ENCODE assay signal across 8 cellular contexts in genomic region chr10:119597405-119598186, GRCh38. TPM values are rescaled to one million over a fixed set of nuclear protein-coding genes. Genes with fewer than 3 reads are reported as not detected.
DNase-seq lines count a peak whose midpoint lies in the region; ATAC-seq, FAIRE-seq and TF ChIP-seq lines count a peak whose summit lies in the region.

No MANE protein-coding gene starts in this region.

- no peaks in the 10 kb centered on the region for H3K9me3 ChIP-seq in adipocyte (ENCODE audit: control insufficient read depth, low read length)
- H3K9me3 ChIP-seq in lower lobe of right lung: no peaks in the 10 kb centered on the region
- H3K9me3 ChIP-seq in mucosa of descending colon: peaks cover 3% of the 10 kb centered on the region

- no peaks in the 10 kb centered on the region for H3K27me3 ChIP-seq in adipocyte (replicated peaks; ENCODE audit: control insufficient read depth, insufficient read depth, low read length)
- H3K27me3 ChIP-seq in lower lobe of right lung (ENCODE audit: low read depth): no peaks in the 10 kb centered on the region

- H3K36me3 ChIP-seq in adipocyte (ENCODE audit: control insufficient read depth, insufficient read depth, low read length, severe bottlenecking) (peaks cover 5% of the 10 kb centered on the region), lower lobe of right lung (no peaks in the 10 kb centered on the region), mucosa of descending colon (ENCODE audit: low read depth) (no peaks in the 10 kb centered on the region)

- no peak for ATAC-seq in lower lobe of right lung
- ATAC-seq in mucosa of descending colon: no peak
- ATAC-seq in GM21526 (IDR thresholded peaks at IDR 0.05; ENCODE audit: low FRiP score, unreplicated experiment): no peak

- no peak for FAIRE-seq in RCC 7860 (lab: Jason Lieb, UNC)

- H3K4me3 ChIP-seq in HFF-Myc (replicated peaks; ENCODE audit: low read depth, low read length): peak overlapping the region; percentile 93
- H3K4me3 ChIP-seq in adipocyte (ENCODE audit: low read length): peak overlapping the region; percentile 99
- H3K4me3 ChIP-seq in lower lobe of right lung: peak overlapping the region; percentile 95
- no peak overlapping the region for H3K4me3 ChIP-seq in mucosa of descending colon

- DNase-seq in DMS53 treated with DMSO at 0.1 percent for 48 hours (lab: John Stamatoyannopoulos, UW; ENCODE audit: unreplicated experiment): peak; percentile 53
- no peak for DNase-seq in HFF-Myc (ENCODE audit: extremely low read depth, low read depth)
- no peak for DNase-seq in adipocyte (ENCODE audit: low read depth)
- no peak for DNase-seq in lower lobe of right lung
- DNase-seq in mucosa of descending colon: no peak
- no peak for DNase-seq in RCC 7860 (ENCODE audit: low spot score)
- DNase-seq in islet precursor cell: no peak

- intact Hi-C loops in lower lobe of right lung (cut with DNase I): no loop called here
- intact Hi-C loops in mucosa of descending colon (cut with DNase I, micrococcal nuclease): no loop called here

- H3K9ac ChIP-seq in adipocyte (ENCODE audit: low read length): peak overlapping the region; percentile 99

- no peak for TF ChIP-seq CTCF in HFF-Myc (IDR thresholded peaks at IDR 0.05; ENCODE audit: low read depth, low read length, missing control alignments)
- no peak for TF ChIP-seq CTCF in lower lobe of right lung (IDR thresholded peaks at IDR 0.05)
- TF ChIP-seq CTCF in mucosa of descending colon (IDR thresholded peaks at IDR 0.05): no peak

- H3K27ac ChIP-seq in lower lobe of right lung: peak overlapping the region; percentile 96

- peaks cover 34% of the 10 kb centered on the region for H3K4me1 ChIP-seq in adipocyte (ENCODE audit: control insufficient read depth, insufficient read depth, low read length)
- peaks cover 38% of the 10 kb centered on the region for H3K4me1 ChIP-seq in lower lobe of right lung
- H3K4me1 ChIP-seq in mucosa of descending colon (ENCODE audit: low read depth): peaks cover 34% of the 10 kb centered on the region

RNA-seq across cellular contexts. Expression of gene TIAL1, which starts 0.8 kb away (rescaled TPM):
- 99.0 TPM for total RNA-seq in lower lobe of right lung
- total RNA-seq in mucosa of descending colon: 100 to 1,000 TPM in 2 of 3 donors, 10 to 100 TPM in 1; 85.6 to 122 (median 101) TPM

RNA-seq across cellular contexts. Expression of gene BAG3, which starts 53.6 kb away (rescaled TPM):
- total RNA-seq in lower lobe of right lung (30.2 TPM), mucosa of descending colon (10 to 100 TPM; 15.4 to 55.9 (median 26.3) TPM)

RNA-seq across cellular contexts. Expression of gene RGS10, which starts 55.1 kb away (rescaled TPM):
- total RNA-seq in lower lobe of right lung: 47.3 TPM
- 10 to 100 TPM; 14.9 to 68.8 (median 19.2) TPM for total RNA-seq in mucosa of descending colon
